Comparison of ENCODE assay signal across 8 cellular contexts in the genomic region with DNA sequence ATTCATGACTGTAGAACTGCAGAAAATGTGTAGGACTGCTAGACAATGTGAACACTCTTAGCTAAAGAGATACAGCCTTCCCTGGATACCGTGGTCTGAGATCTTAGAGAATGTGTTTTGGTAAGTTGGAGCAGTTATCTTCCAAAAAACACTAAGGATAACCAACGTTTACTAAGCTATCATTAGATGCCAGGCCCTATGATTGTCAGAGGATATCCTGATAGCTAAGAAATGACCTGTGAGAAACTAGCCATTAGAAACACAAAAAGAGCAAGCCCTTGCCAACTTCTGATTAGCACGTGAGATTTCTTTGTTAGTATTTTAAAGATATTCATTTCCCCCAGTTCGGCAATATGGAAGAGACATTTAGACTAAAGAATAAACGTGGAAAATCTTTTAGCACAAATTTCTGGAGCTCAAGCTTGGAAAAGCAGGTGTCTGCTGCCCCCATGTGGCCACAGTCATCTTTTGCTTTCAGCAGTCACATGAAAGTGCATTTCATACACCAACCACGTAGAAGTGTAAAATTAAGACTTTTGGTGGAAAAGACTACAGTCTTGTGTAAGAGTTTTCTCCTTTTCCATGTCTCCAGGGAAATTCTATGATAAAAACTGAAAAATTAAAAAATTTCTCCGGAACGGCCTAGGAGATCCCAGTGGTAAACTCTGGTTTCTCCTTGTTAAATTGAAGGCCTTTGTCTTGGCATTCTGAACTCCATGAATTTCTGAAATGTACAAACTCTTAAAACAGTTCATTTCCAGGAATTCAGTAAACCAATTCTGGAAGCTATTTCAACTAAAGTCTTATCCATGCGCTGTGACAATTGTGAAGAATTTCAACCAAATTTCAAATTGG.
A peak's percentile ranks its signal among the peaks of the same experiment; 100 is the strongest.
DNase-seq lines count a peak whose midpoint lies in the region; ATAC-seq and TF ChIP-seq lines count a peak whose summit lies in the region.

No MANE protein-coding gene starts in this region.

- H3K27ac ChIP-seq in cardiac muscle cell (no peak overlapping the region), dorsolateral prefrontal cortex (peak overlapping the region in 10 of 59 donors; percentile 2 to 44 (median 28))

- H3K27ac Mint-ChIP-seq in memory B cell: no peak overlapping the region

- no peaks in the 10 kb centered on the region for H3K9me3 ChIP-seq in cardiac muscle cell (ENCODE audit: low read depth)

- ATAC-seq in memory B cell (ENCODE audit: low read depth) (no peak), HG03097 (IDR thresholded peaks at IDR 0.05; ENCODE audit: low FRiP score, unreplicated experiment) (no peak)

- no peaks in the 10 kb centered on the region for H3K9me3 Mint-ChIP-seq in memory B cell

- H3K27me3 ChIP-seq in cardiac muscle cell: no peaks in the 10 kb centered on the region
- peaks cover 0 to 29% (median 5%) of the 10 kb centered on the region in 45 donors for H3K27me3 ChIP-seq in dorsolateral prefrontal cortex

- no peak overlapping the region for H3K4me3 ChIP-seq in cardiac muscle cell
- H3K4me3 ChIP-seq in dorsolateral prefrontal cortex: no peak overlapping the region

- H3K27me3 Mint-ChIP-seq in memory B cell: no peaks in the 10 kb centered on the region

- intact Hi-C loops in cardiac septum (cut with DNase I): loop anchor here (5.0 to 10.0 kb wide), 2 partner anchors 894 to 1086 kb away; no protein-coding TSS in a partner anchor
- intact Hi-C loops in dorsolateral prefrontal cortex (cut with DNase I): loop anchor here (10.0 kb wide), 1 partner anchor 1084 kb away; no protein-coding TSS in a partner anchor

- H3K4me1 ChIP-seq in cardiac muscle cell (ENCODE audit: low read depth): no peaks in the 10 kb centered on the region

- H3K36me3 Mint-ChIP-seq in memory B cell: no peaks in the 10 kb centered on the region

- H3K36me3 ChIP-seq in cardiac muscle cell: no peaks in the 10 kb centered on the region

- no peak overlapping the region for H3K4me3 Mint-ChIP-seq in memory B cell

- no peaks in the 10 kb centered on the region for H3K4me1 Mint-ChIP-seq in memory B cell

- DNase-seq in cardiac muscle cell (ENCODE audit: low read depth in 1 of 2, low spot score in 1 of 2) (peak; percentile 69 to 74), cardiac septum (ENCODE audit: low spot score) (no peak), NCI-H2107 treated with DMSO at 0.1 percent for 48 hours (lab: John Stamatoyannopoulos, UW; ENCODE audit: unreplicated experiment) (peak; percentile 2), dorsolateral prefrontal cortex (peak; percentile 62 to 86 (median 78)), memory B cell (ENCODE audit: low spot score in 2 of 2) (peak; percentile 30 to 47)
- DNase-seq in activated CD4-positive, alpha-beta T cell treated with anti-CD3 and anti-CD28 coated beads, Interleukin-2, amount 50 U/mL, for 1 hour: peak; percentile 63
- peak; percentile 26 to 38 for DNase-seq in stimulated activated CD8-positive, alpha-beta memory T cell treated with anti-CD3 and anti-CD28 coated beads, Interleukin-15, amount 100 ng/mL, for 48 hours (ENCODE audit: low read depth in 2 of 2)

- TF ChIP-seq CTCF in cardiac muscle cell (IDR thresholded peaks at IDR 0.05; ENCODE audit: low read depth, low read length) (peak; percentile 63), dorsolateral prefrontal cortex (IDR thresholded peaks at IDR 0.05 in 54 of 56, conservative IDR thresholded peaks at IDR 0.05 in 2 of 56; ENCODE audit: low read depth in 1 of 56, partially characterized antibody in 56 of 56) (peak; percentile 61 to 98 (median 90))
